In the genomic region with DNA sequence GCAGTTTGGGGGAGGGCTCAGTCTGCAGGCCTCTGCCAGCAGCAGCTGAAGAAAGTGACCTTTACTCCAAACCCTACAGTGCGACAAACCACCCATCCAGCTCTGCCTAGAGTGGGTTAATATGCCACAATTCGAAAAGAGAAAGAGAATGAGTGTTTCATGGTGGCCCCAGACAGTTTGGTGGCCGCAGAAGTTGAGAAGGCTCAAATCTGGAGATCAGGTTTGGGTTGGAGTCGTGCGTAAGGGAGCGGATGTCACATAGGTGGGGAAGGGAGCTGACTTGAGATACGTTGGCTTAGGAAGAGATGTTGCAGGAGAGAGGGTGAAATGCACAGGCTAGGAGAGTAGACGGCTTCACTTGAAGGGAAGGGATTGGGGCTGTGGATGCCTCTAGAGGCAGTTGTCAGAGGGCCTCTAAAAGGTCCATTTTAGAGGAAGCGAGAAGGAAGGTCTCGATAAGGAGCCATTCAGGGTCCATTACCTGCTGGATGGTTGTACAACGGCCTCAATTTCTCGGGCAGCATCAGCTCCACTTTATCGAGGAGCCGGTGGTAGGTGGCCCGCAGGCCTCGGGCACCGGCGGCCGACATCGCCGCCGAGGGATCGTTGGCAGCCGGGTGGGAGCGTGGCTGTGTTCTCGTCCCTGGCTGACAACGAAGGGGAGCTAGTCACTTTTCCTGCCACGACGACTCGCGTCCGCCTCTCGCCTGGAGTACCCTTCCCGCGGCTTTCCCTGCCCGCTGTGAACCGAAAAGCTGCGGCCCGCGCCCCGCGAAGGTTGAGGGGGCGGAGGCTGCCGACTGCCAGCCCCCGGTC, we compare ENCODE assay signal across 8 cellular contexts. TPM values are rescaled to one million over a fixed set of nuclear protein-coding genes. Genes with fewer than 3 reads are reported as not detected.
DNase-seq lines count a peak whose midpoint lies in the region; ATAC-seq and TF ChIP-seq lines count a peak whose summit lies in the region.

No MANE protein-coding gene starts in this region.

- RAD21 ChIA-PET in HCT116 (lab: Charles Lee; ENCODE audit: low non-redundant PET in 1 of 2, low total read pairs in 2 of 2, uncharacterized antibody in 2 of 2, unreplicated experiment in 2 of 2): no interaction called here

- CTCF ChIA-PET in HCT116 (lab: Charles Lee) (interaction anchor here (1.0 to 2.6 kb wide), 2 partner anchors 147 to 151 kb away, joined by 3 to 9 read pairs; no protein-coding TSS in a partner anchor), T-cell (lab: Charles Lee) (interaction anchor here (0.6 to 2.6 kb wide), 3 partner anchors 147 to 220 kb away, joined by 4 to 10 read pairs (median 6); no protein-coding TSS in a partner anchor)

- peaks cover 36 to 47% (median 47%) of the 10 kb centered on the region in 3 donors for H3K4me1 Mint-ChIP-seq in T-cell

- DNase-seq in NCI-H2081 (lab: John Stamatoyannopoulos, UW): peak; percentile 43 to 59
- no peak for DNase-seq in NCI-H2081 treated with DMSO at 0.1 percent for 48 hours (lab: John Stamatoyannopoulos, UW)
- DNase-seq in HCT116 (ENCODE audit: low read depth, low spot score): no peak
- DNase-seq in M059J (ENCODE audit: low read depth): peak; percentile 73
- DNase-seq in T-cell: peak in 25 of 34 experiments; percentile 2 to 43 (median 13)
- DNase-seq in breast epithelium (ENCODE audit: low spot score in 2 of 2): no peak
- DNase-seq in kidney epithelial cell (ENCODE audit: low read depth): no peak
- peak; percentile 0 to 2 for DNase-seq in stimulated activated CD4-positive, alpha-beta T cell treated with anti-CD3 and anti-CD28 coated beads, Interleukin-1b, Interleukin-23, amount 100 ng/mL, for 4 hours (ENCODE audit: low read depth in 2 of 2)

- TF ChIP-seq POLR2A in HCT116 (IDR thresholded peaks at IDR 0.05; ENCODE audit: borderline replicate concordance, extremely low read depth, insufficient read depth, insufficient read length) (peak; percentile 29), breast epithelium (IDR thresholded peaks at IDR 0.05) (no peak)

- peaks cover 5% of the 10 kb centered on the region for H3K36me3 Mint-ChIP-seq in T-cell

- peak overlapping the region; percentile 48 for H3K27ac ChIP-seq in HCT116 (ENCODE audit: low read depth, low read length)
- H3K27ac ChIP-seq in breast epithelium: peak overlapping the region; percentile 98

- H3K27ac Mint-ChIP-seq in T-cell: peak overlapping the region; percentile 99 to 100

- no peaks in the 10 kb centered on the region for H4K20me1 ChIP-seq in HCT116 (ENCODE audit: insufficient read depth)

- H3K27me3 ChIP-seq in HCT116 (ENCODE audit: insufficient read depth, low read length) (no peaks in the 10 kb centered on the region), breast epithelium (no peaks in the 10 kb centered on the region), kidney epithelial cell (ENCODE audit: control insufficient read depth, insufficient read depth, low read length) (no peaks in the 10 kb centered on the region)

- H3K4me1 ChIP-seq in HCT116 (ENCODE audit: control insufficient read depth in 1 of 2, insufficient read depth in 2 of 2, low read length in 2 of 2) (peaks cover 10 to 24% of the 10 kb centered on the region in 2 experiments; a peak in 3 of 4 replicates), breast epithelium (peaks cover 0 to 15% of the 10 kb centered on the region in 2 donors)

- TF ChIP-seq CTCF in HCT116 (IDR thresholded peaks at IDR 0.05 in 2 of 3, conservative IDR thresholded peaks at IDR 0.05 in 1 of 3; ENCODE audit: borderline replicate concordance in 1 of 3, insufficient read depth in 1 of 3, low read depth in 2 of 3, low read length in 2 of 3) (no peak), breast epithelium (IDR thresholded peaks at IDR 0.05) (no peak), kidney epithelial cell (IDR thresholded peaks at IDR 0.05; ENCODE audit: insufficient read depth, low read length, poor library complexity, severe bottlenecking) (no peak)

- BruUV-seq in HCT116 (replicated peaks; lab: Mats Ljungman, UMichigan): TSS peak; percentile 53

- no peaks in the 10 kb centered on the region for H3K27me3 Mint-ChIP-seq in T-cell

- ATAC-seq in HCT116 (peak; percentile 22), T-cell (replicated peaks in 1 of 4) (peak; percentile 3 to 8 (median 7))

- H3K9ac ChIP-seq in HCT116 (ENCODE audit: low read length): peak overlapping the region; percentile 86

- H3K4me3 ChIP-seq in HCT116 (replicated peaks in 1 of 2; ENCODE audit: low read depth in 1 of 2, low read length in 2 of 2) (peak overlapping the region; percentile 79 to 87), breast epithelium (peak overlapping the region; percentile 87 to 97 (median 94)), kidney epithelial cell (ENCODE audit: low read depth, low read length) (peak overlapping the region; percentile 96)

- H3K4me3 Mint-ChIP-seq in T-cell: peak overlapping the region; percentile 87 to 96 (median 95)

- POLR2A ChIA-PET in HCT116 (lab: Charles Lee): interaction anchor here (0.8 to 1.7 kb wide), 5 partner anchors 11 to 219 kb away, joined by 3 to 6 read pairs (median 4); no protein-coding TSS in a partner anchor
- POLR2A ChIA-PET in T-cell (lab: Charles Lee): interaction anchor here in 1 of 2 donors (0.5 to 1.3 kb wide), 3 partner anchors 20 to 1560 kb away, joined by 3 to 7 read pairs (median 5); no protein-coding TSS in a partner anchor

- H3K36me3 ChIP-seq in HCT116 (ENCODE audit: control insufficient read depth in 1 of 2, insufficient read depth in 2 of 2, low read length in 2 of 2) (no peaks in the 10 kb centered on the region), breast epithelium (no peaks in the 10 kb centered on the region), kidney epithelial cell (ENCODE audit: control insufficient read depth, insufficient read depth, low read length) (no peaks in the 10 kb centered on the region)

- no peak for TF ChIP-seq RAD21 in HCT116 (IDR thresholded peaks at IDR 0.05; ENCODE audit: low read depth)

- H3K79me2 ChIP-seq in HCT116 (ENCODE audit: insufficient read depth, low read length): peaks cover 57% of the 10 kb centered on the region

- H3K4me2 ChIP-seq in HCT116 (ENCODE audit: low read length): peak overlapping the region; percentile 94

- H3K9me3 ChIP-seq in HCT116 (ENCODE audit: control insufficient read depth in 1 of 2, insufficient read depth in 1 of 2, low read depth in 1 of 2, low read length in 2 of 2) (no peaks in the 10 kb centered on the region), breast epithelium (no peaks in the 10 kb centered on the region)

- H2AFZ ChIP-seq in HCT116 (ENCODE audit: low read depth, low read length, poor library complexity, severe bottlenecking): no peak overlapping the region

- H3K9me3 Mint-ChIP-seq in T-cell: no peaks in the 10 kb centered on the region

- H3K9me2 ChIP-seq in HCT116 (ENCODE audit: insufficient read depth): no peaks in the 10 kb centered on the region

- intact Hi-C loops in HCT116 (cut with micrococcal nuclease): loop anchor here (2.0 kb wide), 1 partner anchor 221 kb away; no protein-coding TSS in a partner anchor
- intact Hi-C loops in breast epithelium (cut with DNase I; ENCODE audit: low total_unique reads): no loop called here

TF ChIP-seq in HCT116, 20 proteins besides CTCF, POLR2A, EP300 and RAD21 (continues in another document):
- TF ChIP-seq, protein P1, sequence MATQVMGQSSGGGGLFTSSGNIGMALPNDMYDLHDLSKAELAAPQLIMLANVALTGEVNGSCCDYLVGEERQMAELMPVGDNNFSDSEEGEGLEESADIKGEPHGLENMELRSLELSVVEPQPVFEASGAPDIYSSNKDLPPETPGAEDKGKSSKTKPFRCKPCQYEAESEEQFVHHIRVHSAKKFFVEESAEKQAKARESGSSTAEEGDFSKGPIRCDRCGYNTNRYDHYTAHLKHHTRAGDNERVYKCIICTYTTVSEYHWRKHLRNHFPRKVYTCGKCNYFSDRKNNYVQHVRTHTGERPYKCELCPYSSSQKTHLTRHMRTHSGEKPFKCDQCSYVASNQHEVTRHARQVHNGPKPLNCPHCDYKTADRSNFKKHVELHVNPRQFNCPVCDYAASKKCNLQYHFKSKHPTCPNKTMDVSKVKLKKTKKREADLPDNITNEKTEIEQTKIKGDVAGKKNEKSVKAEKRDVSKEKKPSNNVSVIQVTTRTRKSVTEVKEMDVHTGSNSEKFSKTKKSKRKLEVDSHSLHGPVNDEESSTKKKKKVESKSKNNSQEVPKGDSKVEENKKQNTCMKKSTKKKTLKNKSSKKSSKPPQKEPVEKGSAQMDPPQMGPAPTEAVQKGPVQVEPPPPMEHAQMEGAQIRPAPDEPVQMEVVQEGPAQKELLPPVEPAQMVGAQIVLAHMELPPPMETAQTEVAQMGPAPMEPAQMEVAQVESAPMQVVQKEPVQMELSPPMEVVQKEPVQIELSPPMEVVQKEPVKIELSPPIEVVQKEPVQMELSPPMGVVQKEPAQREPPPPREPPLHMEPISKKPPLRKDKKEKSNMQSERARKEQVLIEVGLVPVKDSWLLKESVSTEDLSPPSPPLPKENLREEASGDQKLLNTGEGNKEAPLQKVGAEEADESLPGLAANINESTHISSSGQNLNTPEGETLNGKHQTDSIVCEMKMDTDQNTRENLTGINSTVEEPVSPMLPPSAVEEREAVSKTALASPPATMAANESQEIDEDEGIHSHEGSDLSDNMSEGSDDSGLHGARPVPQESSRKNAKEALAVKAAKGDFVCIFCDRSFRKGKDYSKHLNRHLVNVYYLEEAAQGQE (IDR thresholded peaks at IDR 0.05; ENCODE audit: low read depth): no peak
- TF ChIP-seq EGR1 (IDR thresholded peaks at IDR 0.05; ENCODE audit: low read depth): peak; percentile 95
- TF ChIP-seq ZNF274 (IDR thresholded peaks at IDR 0.05; ENCODE audit: low read depth, low read length): no peak
- TF ChIP-seq FOSL1 (IDR thresholded peaks at IDR 0.05; ENCODE audit: low read depth): no peak
- TF ChIP-seq, protein P2, sequence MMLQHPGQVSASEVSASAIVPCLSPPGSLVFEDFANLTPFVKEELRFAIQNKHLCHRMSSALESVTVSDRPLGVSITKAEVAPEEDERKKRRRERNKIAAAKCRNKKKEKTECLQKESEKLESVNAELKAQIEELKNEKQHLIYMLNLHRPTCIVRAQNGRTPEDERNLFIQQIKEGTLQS (IDR thresholded peaks at IDR 0.05): no peak

RNA-seq across cellular contexts. Expression of a gene that starts 1.0 kb away (rescaled TPM):
- total RNA-seq in HCT116 (2021; ENCODE audit: unreplicated experiment): 34.2 TPM
- polyA plus RNA-seq in HCT116 (2012): 21.2 and 22.7 TPM in 2 replicates
- total RNA-seq in M059J (2014; rRNA removed; shearing (Covaris generic)): 27.7 and 53.5 TPM in 2 replicates
- total RNA-seq in T-cell: 10 to 100 TPM; 21.6 to 27.4 (median 26.9) TPM
- 10 to 100 TPM; 76.7 to 95.7 (median 84.7) TPM for total RNA-seq in breast epithelium
- 24.7 and 27.2 TPM in 2 replicates for total RNA-seq in kidney epithelial cell

RNA-seq across cellular contexts. Expression of a gene that starts 1.4 kb away (rescaled TPM):
- total RNA-seq in HCT116 (2021; ENCODE audit: unreplicated experiment) (49.9 TPM), T-cell (10 to 100 TPM; 29.6 to 36.0 (median 33.1) TPM), breast epithelium (10 to 100 TPM; 28.8 to 37.0 (median 29.8) TPM), kidney epithelial cell (15.4 and 18.6 TPM in 2 replicates)
- 10.8 and 15.6 TPM in 2 replicates for polyA plus RNA-seq in HCT116 (2012)
- total RNA-seq in M059J (2014; rRNA removed; shearing (Covaris generic)): 91.3 and 99.4 TPM in 2 replicates

RNA-seq across cellular contexts. Expression of a gene that starts 21.5 kb away (rescaled TPM):
- total RNA-seq in HCT116 (2021; ENCODE audit: unreplicated experiment): 0.30 TPM
- 0.05 and 0.07 TPM in 2 replicates for polyA plus RNA-seq in HCT116 (2012)
- total RNA-seq in M059J (2014; rRNA removed; shearing (Covaris generic)): 0.15 TPM in 1 of 2 replicates, not detected in the other
- total RNA-seq in T-cell: under 1 TPM; 0.06 to 0.82 (median 0.44) TPM
- total RNA-seq in breast epithelium: under 1 TPM; under 0.01 to 0.16 (median 0.15) TPM
- not detected in 2 replicates for total RNA-seq in kidney epithelial cell

Comparison
In these comparisons a context has a peak if more than half of its experiments do, and no peak if none do; other contexts are left out.
1. DNase-seq: peak in NCI-H2081 (2 of 2), M059J (single experiment), T-cell (25 of 34) and stimulated activated CD4-positive, alpha-beta T cell treated with anti-CD3 and anti-CD28 coated beads, Interleukin-1b, Interleukin-23, amount 100 ng/mL, for 4 hours (2 of 2); none in NCI-H2081 treated with DMSO at 0.1 percent for 48 hours (single experiment), HCT116 (single experiment), breast epithelium (0 of 2) and kidney epithelial cell (single experiment).
2. Peak in every context shown above with its lines, with median percentiles within 50 percentile points of each other: H3K4me3 ChIP-seq.